Comparison of ENCODE assay signal across 8 cellular contexts in genomic region chr19:3471954-3472655, GRCh38. TPM values are rescaled to one million over a fixed set of nuclear protein-coding genes. Genes with fewer than 3 reads are reported as not detected.
A peak's percentile ranks its signal among the peaks of the same experiment; 100 is the strongest.
DNase-seq lines count a peak whose midpoint lies in the region; ATAC-seq, FAIRE-seq and TF ChIP-seq lines count a peak whose summit lies in the region.

No MANE protein-coding gene starts in this region.

- peak; percentile 31 to 58; a peak in 4 of 6 replicates for ATAC-seq in A549
- peak; percentile 41 to 64 (median 58) for ATAC-seq in heart left ventricle
- no peak for ATAC-seq in GM19455 (IDR thresholded peaks at IDR 0.05; ENCODE audit: unreplicated experiment)
- ATAC-seq in GM18517 (IDR thresholded peaks at IDR 0.05; ENCODE audit: unreplicated experiment): no peak

- peaks cover 0 to 7% (median 0%) of the 10 kb centered on the region in 9 donors for H3K27me3 ChIP-seq in heart left ventricle

- H3K4me1 ChIP-seq in A549 (peaks cover 16% of the 10 kb centered on the region; the same call in 2 of the 3 replicates), heart left ventricle (peaks cover 0 to 27% (median 9%) of the 10 kb centered on the region in 12 donors)

- intact Hi-C loops in heart left ventricle (cut with DNase I): loop anchor here in 9 of 10 donors (1.0 to 10.0 kb wide), 10 partner anchors 35 to 247 kb away; partner anchors contain the start of gene CELF5 (in 1 of the 9)

- no peak overlapping the region for H3K4me3 ChIP-seq in A549
- no peak overlapping the region for H3K4me3 ChIP-seq in HFF-Myc (replicated peaks; ENCODE audit: low read depth, low read length)
- H3K4me3 ChIP-seq in heart left ventricle: no peak overlapping the region

- peak; percentile 76 to 81 for TF ChIP-seq RAD21 in A549 (conservative IDR thresholded peaks at IDR 0.05 in 1 of 2, IDR thresholded peaks at IDR 0.05 in 1 of 2)

- DNase-seq in A549 (ENCODE audit: low read depth in 1 of 2, low spot score in 1 of 2): no peak
- no peak for DNase-seq in HFF-Myc (ENCODE audit: extremely low read depth, low read depth)
- DNase-seq in activated T-cell treated with anti-CD3 and anti-CD28 coated beads, Interleukin-2, amount 50 U/mL, for 1 hour: peak; percentile 55
- peak in 2 of 5 donors; percentile 42 to 48 for DNase-seq in heart left ventricle
- DNase-seq in stimulated activated CD4-positive, alpha-beta T cell treated with anti-CD3 and anti-CD28 coated beads, Interleukin-1b, Interleukin-23, amount 100 ng/mL, for 24 hours (ENCODE audit: low read depth in 4 of 4, low spot score in 1 of 4): peak in 3 of 4 experiments; percentile 21 to 34 (median 28)
- no peak for DNase-seq in NK-92 (lab: John Stamatoyannopoulos, UW; ENCODE audit: unreplicated experiment)

- POLR2A ChIA-PET in A549 (lab: Yijun Ruan, JAX): no interaction called here

- CTCF ChIA-PET in A549 (lab: Yijun Ruan, JAX): interaction anchor here (0.6 to 6.7 kb wide), 43 partner anchors 8 to 286 kb away, joined by 3 to 78 read pairs (median 5); partner anchors contain the start of gene SMIM44

- WGBS in A549 (ENCODE audit: missing lambda C conversion rate): 36% methylated on average over 12 of the region's 24 CpGs
- 26 to 38% (median 31%) methylated on average over 14 to 24 of the region's 24 CpGs for WGBS in heart left ventricle, 4 donors

- H3K27ac ChIP-seq in A549: peak overlapping the region; percentile 52 to 63; a peak in 3 of 6 replicates
- H3K27ac ChIP-seq in heart left ventricle: no peak overlapping the region

- peak; percentile 68 for TF ChIP-seq CTCF in A549 (IDR thresholded peaks at IDR 0.05)
- peak; percentile 86 for TF ChIP-seq CTCF in HFF-Myc (IDR thresholded peaks at IDR 0.05; ENCODE audit: low read depth, low read length, missing control alignments)
- peak; percentile 73 to 94 (median 88) for TF ChIP-seq CTCF in heart left ventricle (IDR thresholded peaks at IDR 0.05)

- H3K36me3 ChIP-seq in heart left ventricle: no peaks in the 10 kb centered on the region

- peak overlapping the region; percentile 47 for H3K4me2 ChIP-seq in A549

- no peak for FAIRE-seq in A549 (lab: Jason Lieb, UNC)

- no peak for TF ChIP-seq EP300 in A549 (IDR thresholded peaks at IDR 0.05)

- peaks cover 10% of the 10 kb centered on the region; the same call in 1 of the 3 replicates for H3K9me3 ChIP-seq in A549
- H3K9me3 ChIP-seq in heart left ventricle: no peaks in the 10 kb centered on the region

- TF ChIP-seq POLR2A in A549 (IDR thresholded peaks at IDR 0.05; ENCODE audit: low read length) (no peak), heart left ventricle (IDR thresholded peaks at IDR 0.05) (no peak)

TF ChIP-seq in A549, 52 proteins besides CTCF, POLR2A, EP300 and RAD21:
- peak; percentile 73 for TF ChIP-seq SMC3 (IDR thresholded peaks at IDR 0.05)
- no peak for TF ChIP-seq SREBF2 (IDR thresholded peaks at IDR 0.05)
TF ChIP-seq in A549: peak in this region for 1.

RNA-seq across cellular contexts. Expression of gene SMIM24, which starts 8.2 kb away (rescaled TPM):
- polyA plus RNA-seq in A549 (2011; rRNA removed): 1.1 and 1.2 TPM in 2 replicates
- polyA plus RNA-seq in A549 (2012; cell fraction: cytosol; rRNA removed): 0.26 and 0.47 TPM in 2 replicates
- polyA plus RNA-seq in A549 (2012; cell fraction: nucleus; rRNA removed): 0.14 TPM in 1 of 2 replicates, not detected in the other
- 0.62 to 1.0 TPM (median 0.67 TPM) in 3 replicates for polyA plus RNA-seq in A549 (2017; fragmentation: RNase III; extraction: RNeasy Plus Mini Kit Qiagen cat#74134 plus additional on column Dnase treatment)
- 0.44 and 1.4 TPM in 2 replicates for polyA minus RNA-seq in A549 (2011; rRNA and poly(A)+ RNA removed)
- total RNA-seq in heart left ventricle: not detected
- polyA plus RNA-seq in heart left ventricle: under 1 TPM in 1 of 2 donors, not detected in 1; 0.15 TPM

RNA-seq across cellular contexts. Expression of gene SMIM44, which starts 11.1 kb away (rescaled TPM):
- polyA plus RNA-seq in A549 (2011; rRNA removed): not detected in 2 replicates
- polyA plus RNA-seq in A549 (2012; cell fraction: cytosol; rRNA removed): not detected in 2 replicates
- polyA plus RNA-seq in A549 (2012; cell fraction: nucleus; rRNA removed): not detected in 2 replicates
- not detected in 3 replicates for polyA plus RNA-seq in A549 (2017; fragmentation: RNase III; extraction: RNeasy Plus Mini Kit Qiagen cat#74134 plus additional on column Dnase treatment)
- polyA minus RNA-seq in A549 (2011; rRNA and poly(A)+ RNA removed): not detected in 2 replicates
- total RNA-seq in heart left ventricle: not detected
- polyA plus RNA-seq in heart left ventricle: not detected

RNA-seq across cellular contexts. Expression of gene DOHH, which starts 28.4 kb away (rescaled TPM):
- polyA plus RNA-seq in A549 (2011; rRNA removed) (3.3 and 4.6 TPM in 2 replicates), A549 (2017; fragmentation: RNase III; extraction: RNeasy Plus Mini Kit Qiagen cat#74134 plus additional on column Dnase treatment) (12.1 to 14.2 TPM (median 13.3 TPM) in 3 replicates), heart left ventricle (10 to 100 TPM; 17.9 to 34.3 TPM)
- 14.9 and 17.8 TPM in 2 replicates for polyA plus RNA-seq in A549 (2012; cell fraction: cytosol; rRNA removed)
- polyA plus RNA-seq in A549 (2012; cell fraction: nucleus; rRNA removed): 19.2 and 29.3 TPM in 2 replicates
- 1.1 and 2.2 TPM in 2 replicates for polyA minus RNA-seq in A549 (2011; rRNA and poly(A)+ RNA removed)
- 10 to 100 TPM in 5 of 9 donors, 1 to 10 TPM in 4; 7.4 to 32.3 (median 10.1) TPM for total RNA-seq in heart left ventricle

RNA-seq across cellular contexts. Expression of gene FZR1, which starts 34.0 kb away (rescaled TPM):
- polyA plus RNA-seq in A549 (2011; rRNA removed): 13.9 and 14.4 TPM in 2 replicates
- polyA plus RNA-seq in A549 (2012; cell fraction: cytosol; rRNA removed): 30.1 and 34.7 TPM in 2 replicates
- polyA plus RNA-seq in A549 (2012; cell fraction: nucleus; rRNA removed): 67.4 and 92.3 TPM in 2 replicates
- 15.5 to 19.1 TPM (median 18.1 TPM) in 3 replicates for polyA plus RNA-seq in A549 (2017; fragmentation: RNase III; extraction: RNeasy Plus Mini Kit Qiagen cat#74134 plus additional on column Dnase treatment)
- 13.8 and 22.6 TPM in 2 replicates for polyA minus RNA-seq in A549 (2011; rRNA and poly(A)+ RNA removed)
- 10 to 100 TPM; 15.4 to 41.0 (median 26.4) TPM for total RNA-seq in heart left ventricle
- 10 to 100 TPM; 13.9 to 23.5 TPM for polyA plus RNA-seq in heart left ventricle

Comparison
In these comparisons a context has a peak if more than half of its experiments do, and no peak if none do; other contexts are left out.
1. ATAC-seq: peak in A549 (2 of 2) and heart left ventricle (4 of 4); none in GM19455 (single experiment) and GM18517 (single experiment).
2. DNase-seq: peak in activated T-cell treated with anti-CD3 and anti-CD28 coated beads, Interleukin-2, amount 50 U/mL, for 1 hour (single experiment) and stimulated activated CD4-positive, alpha-beta T cell treated with anti-CD3 and anti-CD28 coated beads, Interleukin-1b, Interleukin-23, amount 100 ng/mL, for 24 hours (3 of 4); none in A549 (0 of 2), HFF-Myc (single experiment) and NK-92 (single experiment).
3. H3K27ac ChIP-seq: peak in A549 (2 of 2); none in heart left ventricle (0 of 12).
4. Peak in every context shown above with its lines, with median percentiles within 50 percentile points of each other: CTCF ChIP-seq.